ENCODE assay signal across 21 cellular contexts in genomic region chr18:44805176-44805575, GRCh38.
A peak's percentile ranks its signal among the peaks of the same experiment; 100 is the strongest.
DNase-seq lines count a peak whose midpoint lies in the region; ATAC-seq and TF ChIP-seq lines count a peak whose summit lies in the region.
"Had no signal": no experiment of that assay in that cellular context is flagged by ENCODE, and none has a peak within 500 bp of the region (broad histone marks: within the 10 kb centered on the region; RNA-seq: fewer than 3 reads in every experiment).

No MANE protein-coding gene starts in this region.

- H3K36me3 ChIP-seq in cardiac muscle cell (no peaks in the 10 kb centered on the region), esophagus muscularis mucosa (peaks cover 0 to 5% (median 2%) of the 10 kb centered on the region in 4 donors), psoas muscle (ENCODE audit: insufficient read depth in 1 of 2, low read depth in 1 of 2) (no peaks in the 10 kb centered on the region), vagina (no peaks in the 10 kb centered on the region), tibial nerve (no peaks in the 10 kb centered on the region)
- H3K36me3 ChIP-seq: ovary had no signal

- intact Hi-C loops in cardiac septum (cut with DNase I), result no loop called here
- intact Hi-C loops in esophagus muscularis mucosa (cut with DNase I), result no loop called here
- intact Hi-C loops in psoas muscle (cut with DNase I), result no loop called here
- intact Hi-C loops in vagina (cut with DNase I), result no loop called here

- 80% methylated on average over 3 of the region's 3 CpGs for WGBS in esophagus muscularis mucosa
- 74 to 83% (median 75%) methylated on average over 3 of the region's 3 CpGs for WGBS in psoas muscle, 3 donors
- WGBS in tibial nerve, 2 donors, result 76 to 81% methylated on average over 3 of the region's 3 CpGs

- H3K27me3 ChIP-seq in cardiac muscle cell, result no peaks in the 10 kb centered on the region
- no peaks in the 10 kb centered on the region for H3K27me3 ChIP-seq in esophagus muscularis mucosa
- H3K27me3 ChIP-seq in psoas muscle (ENCODE audit: insufficient read depth in 3 of 3, low read length in 2 of 3), result no peaks in the 10 kb centered on the region
- H3K27me3 ChIP-seq in vagina, result no peaks in the 10 kb centered on the region
- no peaks in the 10 kb centered on the region for H3K27me3 ChIP-seq in tibial nerve
- H3K27me3 ChIP-seq: ovary had no signal

- TF ChIP-seq EP300 in esophagus muscularis mucosa (IDR thresholded peaks at IDR 0.05) (no peak), tibial nerve (IDR thresholded peaks at IDR 0.05) (no peak)

- H3K9me3 ChIP-seq in cardiac muscle cell (ENCODE audit: low read depth) (no peaks in the 10 kb centered on the region), esophagus muscularis mucosa (no peaks in the 10 kb centered on the region), psoas muscle (no peaks in the 10 kb centered on the region), vagina (no peaks in the 10 kb centered on the region), tibial nerve (no peaks in the 10 kb centered on the region)
- H3K9me3 ChIP-seq: A549, ovary had no signal

- TF ChIP-seq CTCF in cardiac muscle cell (IDR thresholded peaks at IDR 0.05; ENCODE audit: low read depth, low read length) (no peak), esophagus muscularis mucosa (IDR thresholded peaks at IDR 0.05) (no peak), psoas muscle (IDR thresholded peaks at IDR 0.05) (no peak), vagina (IDR thresholded peaks at IDR 0.05) (no peak), tibial nerve (IDR thresholded peaks at IDR 0.05) (no peak)

- ATAC-seq in psoas muscle (no peak), HG02759 (IDR thresholded peaks at IDR 0.05; ENCODE audit: unreplicated experiment) (no peak)
- ATAC-seq: A549; HCT116; stimulated activated naive CD8-positive, alpha-beta T cell treated with anti-CD3 and anti-CD28 coated beads, Interleukin-15, amount 100 ng/mL, for 72 hours had no signal

- TF ChIP-seq POLR2A in esophagus muscularis mucosa (IDR thresholded peaks at IDR 0.05; ENCODE audit: low read depth) (no peak), vagina (IDR thresholded peaks at IDR 0.05) (no peak), tibial nerve (IDR thresholded peaks at IDR 0.05) (no peak)

- no peak overlapping the region for H3K4me3 ChIP-seq in cardiac muscle cell
- no peak overlapping the region for H3K4me3 ChIP-seq in esophagus muscularis mucosa
- H3K4me3 ChIP-seq in psoas muscle, result no peak overlapping the region
- H3K4me3 ChIP-seq in vagina, result no peak overlapping the region
- no peak overlapping the region for H3K4me3 ChIP-seq in tibial nerve
- H3K4me3 ChIP-seq: A549, ovary had no signal

- peak overlapping the region; percentile 99 for H3K27ac ChIP-seq in cardiac muscle cell
- H3K27ac ChIP-seq in esophagus muscularis mucosa (replicated peaks in 1 of 4), result peak overlapping the region; percentile 79 to 91 (median 88)
- peak overlapping the region; percentile 97 for H3K27ac ChIP-seq in psoas muscle
- peak overlapping the region; percentile 83 for H3K27ac ChIP-seq in vagina
- H3K27ac ChIP-seq in tibial nerve, result peak overlapping the region in 2 of 4 donors; percentile 76 to 82
- H3K27ac ChIP-seq: A549, ovary had no signal

- DNase-seq in cardiac muscle cell (ENCODE audit: low read depth in 1 of 2, low spot score in 1 of 2), result no peak
- DNase-seq in cardiac septum (ENCODE audit: low spot score), result no peak
- no peak for DNase-seq in esophagus muscularis mucosa (ENCODE audit: extremely low spot score)
- no peak for DNase-seq in psoas muscle
- DNase-seq in vagina (ENCODE audit: extremely low spot score in 2 of 2), result no peak
- no peak for DNase-seq in tibial nerve (ENCODE audit: low spot score in 2 of 2)
- no peak for DNase-seq in NCI-H510A treated with DMSO at 0.1 percent for 48 hours (lab: John Stamatoyannopoulos, UW)
- DNase-seq: activated CD8-positive, alpha-beta memory T cell treated with anti-CD3 and anti-CD28 coated beads, Interleukin-2, amount 10 ng/mL, durations not matched to agents 7 days and 5 days; activated naive CD8-positive, alpha-beta T cell treated with anti-CD3 and anti-CD28 coated beads, Interleukin-2, amount 10 ng/mL, durations not matched to agents 7 days and 5 days; dermis blood vessel endothelial cell; mammary epithelial cell; naive thymus-derived CD4-positive, alpha-beta T cell; NCI-H1105; NCI-H2081; NCI-H510A; ovary; Right ventricle myocardium superior; stimulated activated naive CD8-positive, alpha-beta T cell treated with anti-CD3 and anti-CD28 coated beads, Interleukin-15, amount 100 ng/mL, for 72 hours had no signal

- H3K4me1 ChIP-seq in cardiac muscle cell (ENCODE audit: low read depth), result peaks cover 41% of the 10 kb centered on the region
- peaks cover 17 to 73% (median 63%) of the 10 kb centered on the region in 4 donors for H3K4me1 ChIP-seq in esophagus muscularis mucosa
- peaks cover 66% of the 10 kb centered on the region for H3K4me1 ChIP-seq in psoas muscle
- H3K4me1 ChIP-seq in vagina, result peaks cover 32% of the 10 kb centered on the region
- H3K4me1 ChIP-seq in tibial nerve, result peaks cover 0 to 55% (median 9%) of the 10 kb centered on the region in 4 donors
